ENCODE assay signal across 15 cellular contexts in the genomic region with DNA sequence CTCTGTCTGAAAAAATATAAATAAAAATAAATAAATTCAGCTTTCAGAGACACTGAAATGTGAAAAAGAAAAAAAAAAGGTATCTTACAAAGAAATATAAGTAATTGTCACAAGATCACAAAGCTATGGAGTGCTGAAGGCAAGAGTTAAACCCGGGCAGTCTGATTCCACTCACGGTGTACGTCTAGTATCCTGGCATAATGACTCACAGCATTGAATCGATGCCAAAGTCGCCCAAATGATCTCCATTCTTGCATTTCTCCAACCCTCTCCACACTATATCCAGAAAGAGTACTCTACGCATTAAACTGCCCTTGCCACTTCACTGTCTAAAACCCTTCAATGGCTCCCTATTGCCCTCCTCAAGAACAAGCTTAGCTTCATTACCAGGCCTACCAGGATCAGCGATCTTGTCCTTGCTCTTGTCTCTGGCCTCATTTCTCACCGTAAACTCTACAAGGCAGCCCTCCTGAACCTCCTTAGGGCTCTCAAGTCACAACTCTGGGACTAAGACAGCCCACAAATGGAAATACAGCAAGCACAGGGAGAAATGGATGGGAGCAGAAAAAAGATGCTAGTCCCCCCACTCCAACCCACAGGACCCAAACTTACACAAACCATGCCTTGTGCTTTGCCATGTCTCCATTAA. TPM values are rescaled to one million over a fixed set of nuclear protein-coding genes. Genes with fewer than 3 reads are reported as not detected.
DNase-seq lines count a peak whose midpoint lies in the region; ATAC-seq, FAIRE-seq and TF ChIP-seq lines count a peak whose summit lies in the region.
"Had no signal": no experiment of that assay in that cellular context is flagged by ENCODE, and none has a peak within 500 bp of the region (broad histone marks: within the 10 kb centered on the region; RNA-seq: fewer than 3 reads in every experiment).

No MANE protein-coding gene starts in this region.

- H3K9me1 ChIP-seq in endothelial cell of umbilical vein (replicated peaks; ENCODE audit: control insufficient read depth, extremely low read depth, insufficient read depth, low read length): no peaks in the 10 kb centered on the region

- BruUV-seq in endothelial cell of umbilical vein (replicated peaks; lab: Mats Ljungman, UMichigan): no TSS peak

- POLR2A ChIA-PET in endothelial cell of umbilical vein (lab: Charles Lee): no interaction called here

- no peak overlapping the region for H3K9ac ChIP-seq in endothelial cell of umbilical vein (replicated peaks; ENCODE audit: extremely low read depth, insufficient read depth, low read length)

- DNase-seq in EL: peak; percentile 58
- DNase-seq in NCI-H226: peak; percentile 31
- no peak for DNase-seq in endothelial cell of umbilical vein (ENCODE audit: low read depth, low spot score)
- DNase-seq in osteoblast (ENCODE audit: insufficient read length, low spot score, missing footprints): no peak
- no peak for DNase-seq in endothelial cell (ENCODE audit: low spot score)
- DNase-seq in mucosa of descending colon: no peak
- DNase-seq in stimulated activated CD4-positive, alpha-beta T cell treated with anti-CD3 and anti-CD28 coated beads, Interleukin-4, amount 100 ng/mL, for 4 hours: no peak
- DNase-seq: activated naive CD4-positive, alpha-beta T cell treated with anti-CD3 and anti-CD28 coated beads, Interleukin-2, amount 50 U/mL, for 16 hours; H7; naive thymus-derived CD4-positive, alpha-beta T cell; NCI-H2171 had no signal

- H3K27ac Mint-ChIP-seq in endothelial cell (ENCODE audit: unreplicated experiment): no peak overlapping the region

- H3K4me3 ChIP-seq in endothelial cell of umbilical vein (replicated peaks in 1 of 3; ENCODE audit: insufficient read depth in 1 of 3, low read depth in 1 of 3, low read length in 3 of 3) (no peak overlapping the region), osteoblast (ENCODE audit: insufficient read depth, low read length) (no peak overlapping the region), mucosa of descending colon (no peak overlapping the region)
- H3K4me3 ChIP-seq: SK-N-MC had no signal

- H3K4me2 ChIP-seq in endothelial cell of umbilical vein (ENCODE audit: insufficient read depth, low read length) (no peak overlapping the region), osteoblast (ENCODE audit: insufficient read depth, low read length) (peak overlapping the region; percentile 12)

- dilution Hi-C loops in endothelial cell of umbilical vein (cut with MboI; ENCODE audit: extremely low pct_ligation_motif_present, low sequenced_read_pairs): no loop called here

- intact Hi-C loops in endothelial cell of umbilical vein (cut with micrococcal nuclease) (no loop called here), mucosa of descending colon (cut with DNase I, micrococcal nuclease) (no loop called here)

- H3K27me3 Mint-ChIP-seq in endothelial cell (ENCODE audit: unreplicated experiment): peaks cover 2% of the 10 kb centered on the region
- H3K27me3 Mint-ChIP-seq: naive thymus-derived CD4-positive, alpha-beta T cell had no signal

- ATAC-seq in HG03571 (IDR thresholded peaks at IDR 0.05; ENCODE audit: unreplicated experiment) (no peak), mucosa of descending colon (no peak)
- ATAC-seq: naive thymus-derived CD4-positive, alpha-beta T cell had no signal

- H3K79me2 ChIP-seq in endothelial cell of umbilical vein (ENCODE audit: control insufficient read depth, insufficient read depth, low read length): peaks cover 18% of the 10 kb centered on the region
- peaks cover 83% of the 10 kb centered on the region for H3K79me2 ChIP-seq in osteoblast (ENCODE audit: insufficient read depth, low read length)

- H3K36me3 ChIP-seq in endothelial cell of umbilical vein (ENCODE audit: control insufficient read depth in 2 of 2, extremely low read depth in 1 of 2, insufficient read depth in 2 of 2, low read length in 2 of 2) (no peaks in the 10 kb centered on the region), osteoblast (ENCODE audit: insufficient read depth, low read length) (no peaks in the 10 kb centered on the region), mucosa of descending colon (ENCODE audit: low read depth) (no peaks in the 10 kb centered on the region)

- H3K9me3 ChIP-seq in endothelial cell of umbilical vein (replicated peaks; ENCODE audit: control insufficient read depth, insufficient read depth, low read length) (no peaks in the 10 kb centered on the region), osteoblast (ENCODE audit: low read depth, low read length) (no peaks in the 10 kb centered on the region), mucosa of descending colon (no peaks in the 10 kb centered on the region)

- peaks cover 12% of the 10 kb centered on the region for H3K4me1 ChIP-seq in endothelial cell of umbilical vein (ENCODE audit: control insufficient read depth, extremely low read depth, insufficient read depth, low read length)
- peaks cover 35% of the 10 kb centered on the region for H3K4me1 ChIP-seq in osteoblast (ENCODE audit: insufficient read depth, low read length)
- H3K4me1 ChIP-seq in mucosa of descending colon (ENCODE audit: low read depth): peaks cover 45% of the 10 kb centered on the region

- H3K27me3 ChIP-seq in endothelial cell of umbilical vein (ENCODE audit: control insufficient read depth in 2 of 2, insufficient read depth in 2 of 2, low read length in 2 of 2) (no peaks in the 10 kb centered on the region), osteoblast (ENCODE audit: insufficient read depth, low read length) (no peaks in the 10 kb centered on the region)

- TF ChIP-seq POLR2A in endothelial cell of umbilical vein (IDR thresholded peaks at IDR 0.05; ENCODE audit: low read depth, low read length): no peak

- H4K20me1 ChIP-seq in endothelial cell of umbilical vein (replicated peaks; ENCODE audit: control insufficient read depth, extremely low read depth, insufficient read depth, low read length) (no peaks in the 10 kb centered on the region), osteoblast (ENCODE audit: insufficient read depth, low read length) (no peaks in the 10 kb centered on the region)

- no peak overlapping the region for H3K4me3 Mint-ChIP-seq in endothelial cell (ENCODE audit: unreplicated experiment)
- H3K4me3 Mint-ChIP-seq: CD14-positive monocyte had no signal

- TF ChIP-seq CTCF in endothelial cell of umbilical vein (IDR thresholded peaks at IDR 0.05; ENCODE audit: extremely low read depth in 1 of 2, insufficient read depth in 1 of 2, low read depth in 1 of 2, low read length in 2 of 2) (no peak), osteoblast (IDR thresholded peaks at IDR 0.05; ENCODE audit: extremely low read depth, low read depth, low read length) (no peak), endothelial cell (IDR thresholded peaks at IDR 0.05; ENCODE audit: unreplicated experiment) (no peak), mucosa of descending colon (IDR thresholded peaks at IDR 0.05) (no peak)

- CTCF ChIA-PET in endothelial cell of umbilical vein (lab: Charles Lee): interaction anchor here (1.2 to 1.3 kb wide), 2 partner anchors 8 to 143 kb away, joined by 3 to 4 read pairs; no protein-coding TSS in a partner anchor

- H2AFZ ChIP-seq in endothelial cell of umbilical vein (ENCODE audit: low read depth, low read length): no peak overlapping the region
- no peak overlapping the region for H2AFZ ChIP-seq in osteoblast (ENCODE audit: low read length)

- no peaks in the 10 kb centered on the region for H3K36me3 Mint-ChIP-seq in endothelial cell (ENCODE audit: low read depth, unreplicated experiment)

- H3K27ac ChIP-seq in endothelial cell of umbilical vein (ENCODE audit: insufficient read depth, low read depth, low read length): peak overlapping the region; percentile 29
- peak overlapping the region; percentile 96 for H3K27ac ChIP-seq in osteoblast (ENCODE audit: low read depth, low read length)
- H3K27ac ChIP-seq: SK-N-MC had no signal

- no peaks in the 10 kb centered on the region for H3K9me3 Mint-ChIP-seq in endothelial cell (ENCODE audit: unreplicated experiment)

- H3K4me1 Mint-ChIP-seq in endothelial cell (ENCODE audit: unreplicated experiment): peaks cover 6% of the 10 kb centered on the region

- no peak for FAIRE-seq in endothelial cell of umbilical vein (lab: Jason Lieb, UNC)
- FAIRE-seq: GM18507 had no signal

TF ChIP-seq in endothelial cell of umbilical vein, 7 proteins besides CTCF, POLR2A, EP300 and RAD21:
- TF ChIP-seq JUN (IDR thresholded peaks at IDR 0.05; ENCODE audit: borderline replicate concordance, insufficient read depth, insufficient read length, low read depth) (no peak), POLR2AphosphoS5 (IDR thresholded peaks at IDR 0.05; ENCODE audit: insufficient read depth, low read depth, low read length) (no peak), MYC (IDR thresholded peaks at IDR 0.05; ENCODE audit: low read depth, low read length) (no peak), EZH2 (IDR thresholded peaks at IDR 0.05; ENCODE audit: borderline replicate concordance, low read depth, low read length, severe bottlenecking) (no peak), FOS (IDR thresholded peaks at IDR 0.05; ENCODE audit: borderline replicate concordance, insufficient read depth, low read length) (no peak), GATA2 (IDR thresholded peaks at IDR 0.05; ENCODE audit: insufficient read depth, insufficient read length, low read depth, low read length) (no peak)
- TF ChIP-seq, protein P1, sequence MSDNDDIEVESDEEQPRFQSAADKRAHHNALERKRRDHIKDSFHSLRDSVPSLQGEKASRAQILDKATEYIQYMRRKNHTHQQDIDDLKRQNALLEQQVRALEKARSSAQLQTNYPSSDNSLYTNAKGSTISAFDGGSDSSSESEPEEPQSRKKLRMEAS (IDR thresholded peaks at IDR 0.05; ENCODE audit: insufficient read depth, insufficient read length): no peak
TF ChIP-seq in endothelial cell of umbilical vein: peak in this region for 0.

RNA-seq across cellular contexts. Expression of a gene that starts 7.7 kb away (rescaled TPM):
- total RNA-seq in endothelial cell of umbilical vein (35.9 and 38.3 TPM in 2 replicates), osteoblast (56.8 and 62.5 TPM in 2 replicates), endothelial cell (ENCODE audit: unreplicated experiment) (33.8 TPM), mucosa of descending colon (100 to 1,000 TPM; 136 to 238 (median 153) TPM)
- polyA plus RNA-seq in endothelial cell of umbilical vein: 6.0 and 8.1 TPM in 2 replicates
- polyA plus RNA-seq in endothelial cell of umbilical vein (2011; cell fraction: cytosol; rRNA removed): 15.3 and 15.4 TPM in 2 replicates
- 9.0 and 12.3 TPM in 2 replicates for polyA plus RNA-seq in endothelial cell of umbilical vein (2011; cell fraction: nucleus; rRNA removed)
- polyA plus RNA-seq in endothelial cell of umbilical vein (2012): 38.7 and 44.5 TPM in 2 replicates
- polyA minus RNA-seq in endothelial cell of umbilical vein: 9.2 and 9.7 TPM in 2 replicates
- 9.7 TPM for polyA minus RNA-seq in endothelial cell of umbilical vein (2011; cell fraction: cytosol; rRNA and poly(A)+ RNA removed)
- 18.9 and 23.6 TPM in 2 replicates for polyA minus RNA-seq in endothelial cell of umbilical vein (2011; cell fraction: nucleus; rRNA and poly(A)+ RNA removed)

Comparison
In these comparisons a context has a peak if more than half of its experiments do, and no peak if none do; other contexts are left out.
1. DNase-seq: peak in EL (single experiment) and NCI-H226 (single experiment); none in endothelial cell of umbilical vein (single experiment), osteoblast (single experiment), endothelial cell (single experiment), mucosa of descending colon (0 of 3) and stimulated activated CD4-positive, alpha-beta T cell treated with anti-CD3 and anti-CD28 coated beads, Interleukin-4, amount 100 ng/mL, for 4 hours (0 of 2).